9 cellular contexts compared by ENCODE assay signal in genomic region chr17:39687101-39687545, GRCh38. TPM values are rescaled to one million over a fixed set of nuclear protein-coding genes. Genes with fewer than 3 reads are reported as not detected.
DNase-seq lines count a peak whose midpoint lies in the region; ATAC-seq, FAIRE-seq and TF ChIP-seq lines count a peak whose summit lies in the region.
"Had no signal": no experiment of that assay in that cellular context is flagged by ENCODE, and none has a peak within 500 bp of the region (broad histone marks: within the 10 kb centered on the region; RNA-seq: fewer than 3 reads in every experiment).

No MANE protein-coding gene starts in this region.

- DNase-seq in COLO668 (lab: John Stamatoyannopoulos, UW; ENCODE audit: unreplicated experiment) (peak; percentile 4), endothelial cell (ENCODE audit: low spot score) (no peak), osteocyte (ENCODE audit: extremely low spot score, unreplicated experiment) (no peak), islet precursor cell (no peak), RCC 7860 (ENCODE audit: low spot score) (no peak), SKM-1 (lab: John Stamatoyannopoulos, UW; ENCODE audit: unreplicated experiment) (no peak)

- no peaks in the 10 kb centered on the region for H3K36me3 ChIP-seq in OCI-LY1 (ENCODE audit: insufficient read depth, low read length)

- FAIRE-seq in RCC 7860 (lab: Jason Lieb, UNC) = no peak

- H3K4me1 Mint-ChIP-seq in endothelial cell (ENCODE audit: unreplicated experiment) = peaks cover 13% of the 10 kb centered on the region
- H3K4me1 Mint-ChIP-seq in osteocyte (ENCODE audit: unreplicated experiment) = peaks cover 21% of the 10 kb centered on the region

- H3F3A ChIP-seq in OCI-LY1 (ENCODE audit: insufficient read depth, low read length) = no peaks in the 10 kb centered on the region

- H3K27ac Mint-ChIP-seq in endothelial cell (ENCODE audit: unreplicated experiment) (peak overlapping the region; percentile 53), osteocyte (ENCODE audit: unreplicated experiment) (peak overlapping the region; percentile 99)

- H3K4me2 ChIP-seq in OCI-LY1 (ENCODE audit: low read length) = peak overlapping the region; percentile 92

- H2AFZ ChIP-seq in OCI-LY1 (ENCODE audit: low read length) = peak overlapping the region; percentile 67; the same call in 1 of the 2 replicates

- peak overlapping the region; percentile 94 for H3K4me3 Mint-ChIP-seq in endothelial cell (ENCODE audit: unreplicated experiment)
- H3K4me3 Mint-ChIP-seq in osteocyte (ENCODE audit: unreplicated experiment) = peak overlapping the region; percentile 97

- H3K9me2 ChIP-seq in OCI-LY1 (ENCODE audit: low read depth, low read length) = no peaks in the 10 kb centered on the region

- H4K20me1 ChIP-seq in OCI-LY1 (ENCODE audit: insufficient read depth, low read length) = no peaks in the 10 kb centered on the region

- peak overlapping the region; percentile 75 for H3K27ac ChIP-seq in OCI-LY1 (ENCODE audit: low read depth, low read length, poor library complexity, severe bottlenecking)

- peak overlapping the region; percentile 74 for H3K9ac ChIP-seq in OCI-LY1 (ENCODE audit: low read length)

- H3K36me3 Mint-ChIP-seq in endothelial cell (ENCODE audit: low read depth, unreplicated experiment) (peaks cover 10% of the 10 kb centered on the region), osteocyte (ENCODE audit: unreplicated experiment) (peaks cover 9% of the 10 kb centered on the region)

- H3K9me3 Mint-ChIP-seq in endothelial cell (ENCODE audit: unreplicated experiment) (no peaks in the 10 kb centered on the region), osteocyte (ENCODE audit: unreplicated experiment) (no peaks in the 10 kb centered on the region)

- no peaks in the 10 kb centered on the region for H3K27me3 ChIP-seq in OCI-LY1 (ENCODE audit: insufficient read depth, low read length)

- H3K27me3 Mint-ChIP-seq in endothelial cell (ENCODE audit: unreplicated experiment) (no peaks in the 10 kb centered on the region), osteocyte (ENCODE audit: unreplicated experiment) (no peaks in the 10 kb centered on the region)

- no peak for ATAC-seq in HG03469 (IDR thresholded peaks at IDR 0.05; ENCODE audit: unreplicated experiment)

- peak overlapping the region; percentile 77 for H3K4me3 ChIP-seq in OCI-LY1 (ENCODE audit: low read depth, low read length, poor library complexity, severe bottlenecking)

- TF ChIP-seq CTCF in OCI-LY1 (IDR thresholded peaks at IDR 0.05; ENCODE audit: low read length) = no peak
- no peak for TF ChIP-seq CTCF in endothelial cell (IDR thresholded peaks at IDR 0.05; ENCODE audit: unreplicated experiment)
- TF ChIP-seq CTCF in osteocyte (IDR thresholded peaks at IDR 0.05) = no peak

- H3K79me2 ChIP-seq in OCI-LY1 (ENCODE audit: insufficient read depth, low read length) = no peaks in the 10 kb centered on the region

- H3K9me3 ChIP-seq in OCI-LY1 (ENCODE audit: low read length) = no peaks in the 10 kb centered on the region

- peaks cover 21% of the 10 kb centered on the region for H3K4me1 ChIP-seq in OCI-LY1 (ENCODE audit: insufficient read depth, low read length, severe bottlenecking)

RNA-seq across cellular contexts. Expression of gene PGAP3, which starts 0.7 kb away (rescaled TPM):
- total RNA-seq in endothelial cell (ENCODE audit: unreplicated experiment) = 11.2 TPM
- 33.8 and 35.3 TPM in 2 replicates for total RNA-seq in osteocyte

RNA-seq across cellular contexts. Expression of gene ERBB2, which starts 12.7 kb away (rescaled TPM):
- total RNA-seq in endothelial cell (ENCODE audit: unreplicated experiment) (49.0 TPM), osteocyte (66.2 and 69.9 TPM in 2 replicates)

RNA-seq across cellular contexts. Expression of gene PNMT, which starts 18.9 kb away (rescaled TPM):
- total RNA-seq in endothelial cell (ENCODE audit: unreplicated experiment) (not detected), osteocyte (1.9 and 2.4 TPM in 2 replicates)
- total RNA-seq: RPMI7951 had no signal

RNA-seq across cellular contexts. Expression of gene TCAP, which starts 22.0 kb away (rescaled TPM):
- total RNA-seq in endothelial cell (ENCODE audit: unreplicated experiment) (1.2 TPM), osteocyte (0.94 and 1.3 TPM in 2 replicates)

RNA-seq across cellular contexts. Expression of gene MIEN1, which starts 43.2 kb away (rescaled TPM):
- total RNA-seq in endothelial cell (ENCODE audit: unreplicated experiment) (15.5 TPM), osteocyte (48.4 and 52.7 TPM in 2 replicates)
